Comparison of ENCODE assay signal across 8 cellular contexts in the genomic region with DNA sequence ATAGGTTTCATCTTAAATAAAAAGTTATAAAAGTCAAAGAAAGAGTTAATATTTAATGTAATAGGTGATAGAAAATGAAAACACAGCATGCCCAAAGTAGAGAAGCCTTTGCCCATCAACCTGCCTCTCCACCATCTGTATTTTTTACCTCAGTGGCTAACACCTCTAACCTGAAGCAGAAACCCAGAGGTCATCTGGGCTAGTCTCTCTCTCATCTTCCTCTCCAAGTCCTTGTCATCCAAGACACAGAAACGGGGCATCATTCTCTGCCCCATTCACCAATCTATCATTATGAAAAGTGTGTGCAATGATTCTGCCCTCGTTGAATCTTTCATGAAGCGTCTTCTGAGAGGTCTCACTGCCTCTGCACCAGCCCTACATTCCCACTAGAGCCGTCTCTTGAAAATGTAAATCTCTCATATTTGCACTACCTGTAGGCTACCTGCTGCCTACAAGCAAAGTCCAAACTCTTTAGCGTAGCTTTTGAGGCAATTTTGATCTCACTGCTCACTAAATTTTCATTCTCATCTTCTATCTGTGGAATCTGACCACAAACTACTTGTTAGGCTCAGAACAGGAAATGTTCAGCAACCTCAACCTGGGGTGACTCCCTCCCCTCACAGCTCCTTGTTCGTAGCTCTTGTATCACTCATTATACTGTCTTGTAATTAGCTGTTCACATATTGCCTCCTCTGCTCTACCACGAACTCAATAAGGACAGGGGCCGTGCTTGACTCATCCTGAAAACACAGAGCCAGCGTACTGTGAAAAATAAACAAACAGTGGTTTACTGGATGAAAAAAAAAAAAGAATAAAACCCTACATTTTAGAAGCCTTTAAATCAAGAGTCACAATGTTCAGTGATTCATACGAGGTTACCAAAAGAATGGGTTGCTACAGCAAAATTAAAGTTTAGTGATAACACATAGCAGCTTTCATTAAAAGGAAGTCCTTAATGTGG.
DNase-seq lines count a peak whose midpoint lies in the region; ATAC-seq and TF ChIP-seq lines count a peak whose summit lies in the region.

No MANE protein-coding gene starts in this region.

- H3K36me3 Mint-ChIP-seq in T-cell (no peaks in the 10 kb centered on the region), mesothelial cell of epicardium (no peaks in the 10 kb centered on the region), WTC11 (no peaks in the 10 kb centered on the region)
- peaks cover 2% of the 10 kb centered on the region for H3K36me3 Mint-ChIP-seq in central memory CD8-positive, alpha-beta T cell (ENCODE audit: insufficient read depth)

- no peaks in the 10 kb centered on the region for H3K9me3 Mint-ChIP-seq in T-cell
- no peaks in the 10 kb centered on the region for H3K9me3 Mint-ChIP-seq in central memory CD8-positive, alpha-beta T cell
- no peaks in the 10 kb centered on the region for H3K9me3 Mint-ChIP-seq in mesothelial cell of epicardium
- H3K9me3 Mint-ChIP-seq in WTC11: peaks cover 16% of the 10 kb centered on the region

- H3K27ac Mint-ChIP-seq in T-cell (peak overlapping the region; percentile 70 to 81), mesothelial cell of epicardium (no peak overlapping the region), WTC11 (no peak overlapping the region)
- peak overlapping the region; percentile 2 for H3K27ac Mint-ChIP-seq in central memory CD8-positive, alpha-beta T cell (ENCODE audit: low read depth)

- no peak for TF ChIP-seq CTCF in GM13976 (IDR thresholded peaks at IDR 0.05; ENCODE audit: borderline replicate concordance, control extremely low read depth, extremely low read depth, insufficient read depth, missing control alignments)
- TF ChIP-seq CTCF in mesothelial cell of epicardium (IDR thresholded peaks at IDR 0.05; ENCODE audit: unreplicated experiment): no peak
- TF ChIP-seq CTCF in WTC11 (IDR thresholded peaks at IDR 0.05): no peak

- DNase-seq in GM13976 (ENCODE audit: low spot score): peak; percentile 16
- peak in 33 of 34 experiments; percentile 22 to 71 (median 47) for DNase-seq in T-cell
- peak in 1 of 2 donors; percentile 52 for DNase-seq in central memory CD8-positive, alpha-beta T cell (ENCODE audit: low spot score in 2 of 2)
- DNase-seq in G401 (ENCODE audit: low spot score): no peak
- no peak for DNase-seq in NCI-H526 treated with DMSO at 0.1 percent for 48 hours (lab: John Stamatoyannopoulos, UW)
- DNase-seq in mesothelial cell of epicardium (ENCODE audit: low spot score in 2 of 2, unreplicated experiment in 2 of 2): no peak
- no peak for DNase-seq in WTC11 (ENCODE audit: low spot score)

- CTCF ChIA-PET in T-cell (lab: Charles Lee): interaction anchor here in 1 of 2 donors (0.5 to 1.1 kb wide), 5 partner anchors 53 to 176 kb away, joined by 3 read pairs; no protein-coding TSS in a partner anchor
- CTCF ChIA-PET in WTC11 (lab: Charles Lee): no interaction called here

- POLR2A ChIA-PET in T-cell (lab: Charles Lee): interaction anchor here in 1 of 2 donors (0.6 kb wide), 1 partner anchor 9 kb away, joined by 4 read pairs; no protein-coding TSS in a partner anchor
- POLR2A ChIA-PET in WTC11 (lab: Charles Lee): no interaction called here

- ATAC-seq in HG02588 (IDR thresholded peaks at IDR 0.05; ENCODE audit: unreplicated experiment): peak; percentile 85
- peak; percentile 97 to 99 (median 98) for ATAC-seq in T-cell (replicated peaks in 1 of 4)
- peak; percentile 97 for ATAC-seq in central memory CD8-positive, alpha-beta T cell (replicated peaks; ENCODE audit: extremely low read depth, poor library complexity, severe bottlenecking)
- ATAC-seq in WTC11: no peak

- H3K4me1 Mint-ChIP-seq in T-cell (peaks cover 25 to 27% (median 25%) of the 10 kb centered on the region in 3 donors), mesothelial cell of epicardium (peaks cover 25% of the 10 kb centered on the region), WTC11 (peaks cover 16% of the 10 kb centered on the region)
- H3K4me1 Mint-ChIP-seq in central memory CD8-positive, alpha-beta T cell: peaks cover 16% of the 10 kb centered on the region

- in situ Hi-C loops in GM13976 (cut with MboI; ENCODE audit: low sequenced_read_pairs, unreplicated experiment) (no loop called here), G401 (cut with HindIII; ENCODE audit: low sequenced_read_pairs) (no loop called here)

- H3K27me3 Mint-ChIP-seq in T-cell: no peaks in the 10 kb centered on the region
- peaks cover 9% of the 10 kb centered on the region for H3K27me3 Mint-ChIP-seq in central memory CD8-positive, alpha-beta T cell
- no peaks in the 10 kb centered on the region for H3K27me3 Mint-ChIP-seq in mesothelial cell of epicardium (ENCODE audit: low read depth)
- H3K27me3 Mint-ChIP-seq in WTC11 (ENCODE audit: low read depth): no peaks in the 10 kb centered on the region

- H3K4me3 Mint-ChIP-seq in T-cell (peak overlapping the region; percentile 19 to 64 (median 53)), mesothelial cell of epicardium (no peak overlapping the region), WTC11 (no peak overlapping the region)
- H3K4me3 Mint-ChIP-seq in central memory CD8-positive, alpha-beta T cell: peak overlapping the region; percentile 59

TF ChIP-seq in WTC11, 78 proteins besides CTCF, POLR2A, EP300 and RAD21:
- TF ChIP-seq PRRX2 (CRISPR knock-in tag; IDR thresholded peaks at IDR 0.05) (no peak), NFE2L1 (CRISPR knock-in tag; IDR thresholded peaks at IDR 0.05) (no peak)

Comparison
In these comparisons a context has a peak if more than half of its experiments do, and no peak if none do; other contexts are left out.
1. DNase-seq: peak in GM13976 (single experiment) and T-cell (33 of 34); none in G401 (single experiment), NCI-H526 treated with DMSO at 0.1 percent for 48 hours (single experiment), mesothelial cell of epicardium (0 of 2) and WTC11 (single experiment).
2. H3K27ac Mint-ChIP-seq: peak in T-cell (2 of 2) and central memory CD8-positive, alpha-beta T cell (single experiment); none in mesothelial cell of epicardium (single experiment) and WTC11 (single experiment).
3. H3K4me3 Mint-ChIP-seq: peak in T-cell (3 of 3) and central memory CD8-positive, alpha-beta T cell (single experiment); none in mesothelial cell of epicardium (single experiment) and WTC11 (single experiment).